In genomic region chr3:17339233-17339632, GRCh38 we compare ENCODE assay signal across 31 cellular contexts.
DNase-seq lines count a peak whose midpoint lies in the region; ATAC-seq, FAIRE-seq and TF ChIP-seq lines count a peak whose summit lies in the region.
"Had no signal": no experiment of that assay in that cellular context is flagged by ENCODE, and none has a peak within 500 bp of the region (broad histone marks: within the 10 kb centered on the region; RNA-seq: fewer than 3 reads in every experiment).

No MANE protein-coding gene starts in this region.

- H3K9me3 Mint-ChIP-seq in progenitor cell of endocrine pancreas (ENCODE audit: low read depth), result peaks cover 3% of the 10 kb centered on the region
- H3K9me3 Mint-ChIP-seq: activated CD4-positive, alpha-beta memory T cell treated with anti-CD3 and anti-CD28 coated beads, Interleukin-2, amount 10 ng/mL, durations not matched to agents 7 days and 5 days; activated naive CD4-positive, alpha-beta T cell treated with anti-CD3 and anti-CD28 coated beads for 36 hours; activated T-helper 1 cell treated with anti-CD3 and anti-CD28 coated beads, Interleukin-12 subunit alpha, Interleukin-12 subunit beta, Interleukin-2, Interleukin-4 antibody, amounts not matched to agents 30 ng/mL and 10 ng/mL and 1 ng/mL, durations not matched to agents 14 hours and 24 hours and 36 hours; CD8-positive, alpha-beta T cell; H9; stimulated activated naive CD8-positive, alpha-beta T cell treated with anti-CD3 and anti-CD28 coated beads, Interleukin-15, amount 100 ng/mL, for 72 hours; T-helper 1 cell treated with Interleukin-12 subunit alpha and Interleukin-12 subunit beta and Interleukin-4 antibody, amounts not matched to agents 30 μg/mL and 1 μg/mL, for 36 hours had no signal

- no peak for TF ChIP-seq CTCF in AG10803 (conservative IDR thresholded peaks at IDR 0.05; ENCODE audit: low read length)
- TF ChIP-seq CTCF in VCaP (conservative IDR thresholded peaks at IDR 0.05), result no peak
- TF ChIP-seq CTCF in PC-3 (conservative IDR thresholded peaks at IDR 0.05; ENCODE audit: low read depth, low read length), result no peak
- no peak for TF ChIP-seq CTCF in progenitor cell of endocrine pancreas (IDR thresholded peaks at IDR 0.05; ENCODE audit: unreplicated experiment)

- H3K4me3 Mint-ChIP-seq in progenitor cell of endocrine pancreas (ENCODE audit: low read depth), result no peak overlapping the region
- H3K4me3 Mint-ChIP-seq: activated CD4-positive, alpha-beta memory T cell treated with anti-CD3 and anti-CD28 coated beads, Interleukin-2, amount 10 ng/mL, durations not matched to agents 7 days and 5 days; activated naive CD4-positive, alpha-beta T cell treated with anti-CD3 and anti-CD28 coated beads for 36 hours; activated T-helper 1 cell treated with anti-CD3 and anti-CD28 coated beads, Interleukin-12 subunit alpha, Interleukin-12 subunit beta, Interleukin-2, Interleukin-4 antibody, amounts not matched to agents 30 ng/mL and 10 ng/mL and 1 ng/mL, durations not matched to agents 14 hours and 24 hours and 36 hours; CD8-positive, alpha-beta T cell; H9; neural crest cell; stimulated activated naive CD8-positive, alpha-beta T cell treated with anti-CD3 and anti-CD28 coated beads, Interleukin-15, amount 100 ng/mL, for 72 hours; T-helper 1 cell treated with Interleukin-12 subunit alpha and Interleukin-12 subunit beta and Interleukin-4 antibody, amounts not matched to agents 30 μg/mL and 1 μg/mL, for 36 hours had no signal

- no peak for ATAC-seq in PC-3
- ATAC-seq: CD8-positive, alpha-beta T cell; sciatic nerve; stimulated activated naive CD8-positive, alpha-beta T cell treated with anti-CD3 and anti-CD28 coated beads, Interleukin-15, amount 100 ng/mL, for 72 hours had no signal

- no peak overlapping the region for H2AFZ ChIP-seq in PC-3 (ENCODE audit: low read length)

- H3K9me3 ChIP-seq in PC-3 (ENCODE audit: low read length), result no peaks in the 10 kb centered on the region
- H3K9me3 ChIP-seq: BE2C, thoracic aorta, uterus had no signal

- peaks cover 14% of the 10 kb centered on the region for H3K4me1 Mint-ChIP-seq in progenitor cell of endocrine pancreas (ENCODE audit: low read depth)
- H3K4me1 Mint-ChIP-seq: activated CD4-positive, alpha-beta memory T cell treated with anti-CD3 and anti-CD28 coated beads, Interleukin-2, amount 10 ng/mL, durations not matched to agents 7 days and 5 days; H9; neural crest cell; stimulated activated naive CD8-positive, alpha-beta T cell treated with anti-CD3 and anti-CD28 coated beads, Interleukin-15, amount 100 ng/mL, for 72 hours had no signal

- H3K79me2 ChIP-seq in PC-3 (ENCODE audit: low read length), result no peaks in the 10 kb centered on the region

- H3K27ac ChIP-seq in VCaP (peak overlapping the region; percentile 71), PC-3 (ENCODE audit: low read length) (no peak overlapping the region)
- H3K27ac ChIP-seq: SK-N-MC, thoracic aorta, uterus had no signal

- H3K36me3 ChIP-seq in PC-3 (ENCODE audit: low read depth, low read length), result no peaks in the 10 kb centered on the region
- H3K36me3 ChIP-seq: BE2C, thoracic aorta, uterus had no signal

- no peak overlapping the region for H3K9ac ChIP-seq in PC-3 (ENCODE audit: low read length)

- no peaks in the 10 kb centered on the region for H4K20me1 ChIP-seq in PC-3 (ENCODE audit: low read length)

- H3K4me2 ChIP-seq in PC-3 (ENCODE audit: low read length), result no peak overlapping the region

- POLR2A ChIA-PET in PC-3 (lab: Charles Lee; ENCODE audit: unreplicated experiment), result no interaction called here

- intact Hi-C loops in PC-3 (cut with micrococcal nuclease), result no loop called here

- H3F3A ChIP-seq in PC-3 (ENCODE audit: low read length, unreplicated experiment), result no peaks in the 10 kb centered on the region

- H3K36me3 Mint-ChIP-seq in progenitor cell of endocrine pancreas (ENCODE audit: insufficient read depth), result peaks cover 5% of the 10 kb centered on the region

- no TSS peak for BruUV-seq in PC-3 (replicated peaks; lab: Mats Ljungman, UMichigan)

- TF ChIP-seq POLR2A in H54 (IDR thresholded peaks at IDR 0.05; ENCODE audit: low read depth, low read length), result no peak

- no peak overlapping the region for H3K4me3 ChIP-seq in AG10803 (ENCODE audit: low read length)
- H3K4me3 ChIP-seq in PC-3 (ENCODE audit: low read length), result no peak overlapping the region
- H3K4me3 ChIP-seq: SK-N-MC, thoracic aorta, uterus had no signal

- no peaks in the 10 kb centered on the region for H3K4me1 ChIP-seq in PC-3 (ENCODE audit: insufficient read depth, low read length)
- H3K4me1 ChIP-seq: BE2C, uterus had no signal

- no peaks in the 10 kb centered on the region for H3K27me3 ChIP-seq in PC-3 (ENCODE audit: low read length)
- H3K27me3 ChIP-seq: BE2C, uterus had no signal

- H3K27me3 Mint-ChIP-seq in progenitor cell of endocrine pancreas, result no peaks in the 10 kb centered on the region
- H3K27me3 Mint-ChIP-seq: activated CD4-positive, alpha-beta memory T cell treated with anti-CD3 and anti-CD28 coated beads, Interleukin-2, amount 10 ng/mL, durations not matched to agents 7 days and 5 days; brain; stimulated activated naive CD8-positive, alpha-beta T cell treated with anti-CD3 and anti-CD28 coated beads, Interleukin-15, amount 100 ng/mL, for 72 hours had no signal

- CTCF ChIA-PET in PC-3 (lab: Charles Lee), result no interaction called here

- H3K27ac Mint-ChIP-seq in progenitor cell of endocrine pancreas, result no peak overlapping the region
- H3K27ac Mint-ChIP-seq: activated CD4-positive, alpha-beta memory T cell treated with anti-CD3 and anti-CD28 coated beads, Interleukin-2, amount 10 ng/mL, durations not matched to agents 7 days and 5 days; activated naive CD4-positive, alpha-beta T cell treated with anti-CD3 and anti-CD28 coated beads for 36 hours; activated T-helper 1 cell treated with anti-CD3 and anti-CD28 coated beads, Interleukin-12 subunit alpha, Interleukin-12 subunit beta, Interleukin-2, Interleukin-4 antibody, amounts not matched to agents 30 ng/mL and 10 ng/mL and 1 ng/mL, durations not matched to agents 14 hours and 24 hours and 36 hours; brain; CD8-positive, alpha-beta T cell; H9; T-helper 1 cell treated with Interleukin-12 subunit alpha and Interleukin-12 subunit beta and Interleukin-4 antibody, amounts not matched to agents 30 μg/mL and 1 μg/mL, for 36 hours had no signal

- DNase-seq in AG10803 (ENCODE audit: low read depth) (peak; percentile 10), H54 (ENCODE audit: insufficient read length, low spot score) (no peak), PC-3 (no peak), progenitor cell of endocrine pancreas (ENCODE audit: low spot score, unreplicated experiment) (no peak), GM19239 (ENCODE audit: insufficient read length, low spot score) (no peak), urothelium cell line (ENCODE audit: low spot score) (no peak)
- DNase-seq: ACHN; activated CD4-positive, alpha-beta memory T cell treated with anti-CD3 and anti-CD28 coated beads, Interleukin-2, amount 10 ng/mL, durations not matched to agents 7 days and 5 days; activated CD8-positive, alpha-beta memory T cell treated with anti-CD3 and anti-CD28 coated beads, Interleukin-2, amount 50 U/mL, for 4 hours; activated naive CD4-positive, alpha-beta T cell treated with anti-CD3 and anti-CD28 coated beads for 36 hours; BE2C; CD8-positive, alpha-beta T cell; EL; H9; mesendoderm; NCI-H1694; NCI-H446 treated with DMSO at 0.1 percent for 48 hours; stimulated activated CD4-positive, alpha-beta T cell treated with anti-CD3 and anti-CD28 coated beads, Interleukin-2, amount 100 ng/mL, for 48 hours; stimulated activated naive CD8-positive, alpha-beta T cell treated with anti-CD3 and anti-CD28 coated beads, Interleukin-15, amount 100 ng/mL, for 72 hours; uterus had no signal

- FAIRE-seq in H54 (lab: Jason Lieb, UNC), result peak; percentile 66
- peak; percentile 80 for FAIRE-seq in islet of Langerhans (lab: Jason Lieb, UNC)
- FAIRE-seq in GM19239 (lab: Jason Lieb, UNC), result no peak
- no peak for FAIRE-seq in urothelium cell line (lab: Jason Lieb, UNC)
- FAIRE-seq: frontal cortex, TTC549 had no signal

- H3K9me2 ChIP-seq in PC-3 (replicated peaks; ENCODE audit: low read length), result no peaks in the 10 kb centered on the region
